Comparison of ENCODE assay signal across 10 cellular contexts in the genomic region with DNA sequence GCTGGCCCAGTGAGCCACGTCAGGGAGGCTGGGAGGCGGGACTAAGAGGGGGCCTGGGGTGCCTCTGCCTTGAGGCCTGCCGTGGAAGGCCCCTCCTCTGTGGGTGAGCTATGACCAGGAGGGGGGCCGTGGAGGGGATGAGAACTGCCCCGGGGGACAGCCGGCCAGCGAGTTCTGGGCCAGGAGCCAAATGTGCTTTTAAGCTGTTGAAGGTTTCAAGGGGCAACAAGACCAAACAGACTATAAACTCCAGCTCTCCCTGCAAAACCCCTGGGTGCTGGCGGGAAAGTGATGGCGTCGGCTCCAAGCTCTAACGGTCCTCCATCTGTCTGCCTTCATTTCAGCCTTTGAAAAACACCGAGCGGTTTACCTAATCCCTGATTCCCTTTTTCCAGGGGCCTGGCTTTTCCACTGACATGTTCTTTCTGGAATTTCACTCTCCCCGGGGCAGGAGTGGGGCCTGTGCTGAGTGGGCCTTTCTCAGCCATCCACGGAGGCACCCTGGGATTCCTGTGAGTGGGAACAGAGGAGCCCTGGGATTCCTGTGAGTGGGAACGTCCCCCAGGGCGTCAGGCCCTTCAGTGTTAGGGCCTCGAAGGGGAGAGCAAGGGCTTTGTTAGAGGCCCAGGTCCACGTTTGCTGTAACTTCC.
DNase-seq lines count a peak whose midpoint lies in the region; ATAC-seq and TF ChIP-seq lines count a peak whose summit lies in the region.
"Had no signal": no experiment of that assay in that cellular context is flagged by ENCODE, and none has a peak within 500 bp of the region (broad histone marks: within the 10 kb centered on the region; RNA-seq: fewer than 3 reads in every experiment).

No MANE protein-coding gene starts in this region.

- no peaks in the 10 kb centered on the region for H3K4me1 Mint-ChIP-seq in stimulated activated memory B cell treated with anti-CD40 and anti-IgM and Interleukin-4, amounts not matched to agents 10 μg/mL and 1 μg/mL and 100 μg/mL, for 72 hours

- intact Hi-C loops in ascending aorta (cut with DNase I) (loop anchor here (5.0 kb wide), 1 partner anchor 250 kb away; no protein-coding TSS in a partner anchor), left colon (cut with DNase I, micrococcal nuclease) (no loop called here), tibial artery (cut with DNase I; ENCODE audit: low total_unique reads) (no loop called here)

- H3K4me3 ChIP-seq in ascending aorta = no peak overlapping the region
- no peak overlapping the region for H3K4me3 ChIP-seq in tibial artery

- H3K9me3 ChIP-seq in ascending aorta = no peaks in the 10 kb centered on the region
- H3K9me3 ChIP-seq in tibial artery = no peaks in the 10 kb centered on the region

- H3K9me3 Mint-ChIP-seq in stimulated activated memory B cell treated with anti-CD40 and anti-IgM and Interleukin-4, amounts not matched to agents 10 μg/mL and 1 μg/mL and 100 μg/mL, for 72 hours = peaks cover 1% of the 10 kb centered on the region
- H3K9me3 Mint-ChIP-seq: natural killer cell treated with Interleukin-12 subunit alpha and Interleukin-12 subunit beta and Interleukin-15 and Interleukin-18, amount 100 ng/mL, for 72 hours had no signal

- no peak overlapping the region for H3K27ac Mint-ChIP-seq in stimulated activated memory B cell treated with anti-CD40 and anti-IgM and Interleukin-4, amounts not matched to agents 10 μg/mL and 1 μg/mL and 100 μg/mL, for 72 hours
- H3K27ac Mint-ChIP-seq: natural killer cell treated with Interleukin-12 subunit alpha and Interleukin-12 subunit beta and Interleukin-15 and Interleukin-18, amount 100 ng/mL, for 72 hours had no signal

- peaks cover 30 to 44% of the 10 kb centered on the region in 2 donors for H3K4me1 ChIP-seq in ascending aorta
- peaks cover 7 to 62% (median 48%) of the 10 kb centered on the region in 4 donors for H3K4me1 ChIP-seq in tibial artery

- peaks cover 32% of the 10 kb centered on the region for H3K27me3 Mint-ChIP-seq in stimulated activated memory B cell treated with anti-CD40 and anti-IgM and Interleukin-4, amounts not matched to agents 10 μg/mL and 1 μg/mL and 100 μg/mL, for 72 hours

- H3K36me3 ChIP-seq in ascending aorta = peaks cover 0 to 6% of the 10 kb centered on the region in 2 donors
- peaks cover under 1 to 15% (median 2%) of the 10 kb centered on the region in 3 donors for H3K36me3 ChIP-seq in tibial artery

- no peak overlapping the region for H3K4me3 Mint-ChIP-seq in stimulated activated memory B cell treated with anti-CD40 and anti-IgM and Interleukin-4, amounts not matched to agents 10 μg/mL and 1 μg/mL and 100 μg/mL, for 72 hours
- H3K4me3 Mint-ChIP-seq: natural killer cell treated with Interleukin-12 subunit alpha and Interleukin-12 subunit beta and Interleukin-15 and Interleukin-18, amount 100 ng/mL, for 72 hours had no signal

- H3K27ac ChIP-seq in ascending aorta (peak overlapping the region; percentile 87 to 94), tibial artery (peak overlapping the region; percentile 75 to 80)

- DNase-seq in LHCN-M2 (ENCODE audit: low read depth) (peak; percentile 67), ascending aorta (ENCODE audit: low spot score in 2 of 2) (peak; percentile 51 to 91), left colon (peak; percentile 67 to 83), tibial artery (peak; percentile 75 to 93), SHP77 treated with DMSO at 0.1 percent for 48 hours (lab: John Stamatoyannopoulos, UW) (no peak), NCI-H510A (lab: John Stamatoyannopoulos, UW) (no peak)
- DNase-seq: NCI-H146 had no signal

- TF ChIP-seq CTCF in ascending aorta (IDR thresholded peaks at IDR 0.05) = no peak
- TF ChIP-seq CTCF in tibial artery (IDR thresholded peaks at IDR 0.05) = no peak

- H3K27me3 ChIP-seq in ascending aorta = no peaks in the 10 kb centered on the region
- H3K27me3 ChIP-seq in tibial artery = no peaks in the 10 kb centered on the region

- peak; percentile 45 for ATAC-seq in left colon
- no peak for ATAC-seq in stimulated activated memory B cell treated with anti-CD40 and anti-IgM and Interleukin-4, amounts not matched to agents 10 μg/mL and 1 μg/mL and 100 μg/mL, for 72 hours
- no peak for ATAC-seq in HG02840 (IDR thresholded peaks at IDR 0.05; ENCODE audit: low FRiP score, unreplicated experiment)

- H3K36me3 Mint-ChIP-seq in stimulated activated memory B cell treated with anti-CD40 and anti-IgM and Interleukin-4, amounts not matched to agents 10 μg/mL and 1 μg/mL and 100 μg/mL, for 72 hours = no peaks in the 10 kb centered on the region
- H3K36me3 Mint-ChIP-seq: natural killer cell treated with Interleukin-12 subunit alpha and Interleukin-12 subunit beta and Interleukin-15 and Interleukin-18, amount 100 ng/mL, for 72 hours had no signal

Comparison
In these comparisons a context has a peak if more than half of its experiments do, and no peak if none do; other contexts are left out.
1. DNase-seq: peak in LHCN-M2 (single experiment), ascending aorta (2 of 2), left colon (2 of 2) and tibial artery (2 of 2); none in SHP77 treated with DMSO at 0.1 percent for 48 hours (single experiment) and NCI-H510A (single experiment).